Comparison of ENCODE assay signal across 8 cellular contexts in the genomic region with DNA sequence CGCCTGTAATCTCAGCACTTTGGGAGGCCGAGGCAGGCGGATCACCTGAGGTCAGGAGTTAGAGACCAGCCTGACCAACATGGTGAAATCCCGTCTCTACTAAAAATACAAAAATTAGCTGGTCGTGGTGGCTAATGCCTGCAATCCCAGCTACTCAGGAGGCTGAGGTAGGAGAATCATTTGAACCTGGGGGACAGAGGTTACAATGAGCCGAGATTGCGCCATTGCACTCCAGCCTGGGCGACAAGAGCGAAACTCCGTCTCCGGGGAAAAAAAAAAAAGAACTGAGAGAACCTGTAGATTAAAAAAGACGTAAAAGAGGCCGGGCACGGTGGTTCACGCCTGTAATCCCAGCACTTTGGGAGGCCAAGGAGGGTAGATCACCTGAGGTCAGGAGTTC. TPM values are rescaled to one million over a fixed set of nuclear protein-coding genes. Genes with fewer than 3 reads are reported as not detected.
DNase-seq lines count a peak whose midpoint lies in the region; ATAC-seq and TF ChIP-seq lines count a peak whose summit lies in the region.
"Not testable (repeated sequence)": the region's sequence is repeated elsewhere in the genome, so short reads cannot be mapped to it uniquely, and the experiment has no call there.

No MANE protein-coding gene starts in this region.

- WGBS in right lobe of liver (ENCODE audit: insufficient coverage, low coverage, low lambda C conversion rate, missing lambda C conversion rate) = 49% methylated on average over 14 of the region's 15 CpGs

- H3K4me1 ChIP-seq in right lobe of liver = peaks cover 0 to 29% (median 12%) of the 10 kb centered on the region in 4 donors

- intact Hi-C loops in CD14-positive monocyte (cut with micrococcal nuclease); dendritic cell treated with granulocyte-macrophage colony-stimulating factor and Interleukin-4, amounts not matched to agents 40 ng/mL and 50 ng/mL, for 4 days (cut with micrococcal nuclease); right lobe of liver (cut with DNase I); natural killer cell (cut with micrococcal nuclease): not testable (repeated sequence)

- not testable (repeated sequence) for H3K4me3 Mint-ChIP-seq in CD14-positive monocyte; T-helper 17 cell; activated T-cell treated with anti-CD3 and anti-CD28 coated beads, Interleukin-2, amount 50 U/mL, for 24 hours; dendritic cell treated with granulocyte-macrophage colony-stimulating factor and Interleukin-4, amounts not matched to agents 40 ng/mL and 50 ng/mL, for 4 days; stimulated activated memory B cell treated with anti-CD40 and anti-IgM and Interleukin-4, amounts not matched to agents 10 μg/mL and 1 μg/mL and 100 μg/mL, for 72 hours
- peak overlapping the region; percentile 42 for H3K4me3 Mint-ChIP-seq in natural killer cell

- not testable (repeated sequence) for H3K9me3 ChIP-seq in T-helper 17 cell (ENCODE audit: control insufficient read depth, low read length, poor library complexity, severe bottlenecking); right lobe of liver

- peak overlapping the region; percentile 81 to 90 (median 84) for H3K27ac Mint-ChIP-seq in CD14-positive monocyte
- peak overlapping the region; percentile 91 for H3K27ac Mint-ChIP-seq in T-helper 17 cell
- peak overlapping the region; percentile 77 for H3K27ac Mint-ChIP-seq in activated T-cell treated with anti-CD3 and anti-CD28 coated beads, Interleukin-2, amount 50 U/mL, for 24 hours
- H3K27ac Mint-ChIP-seq in activated naive CD4-positive, alpha-beta T cell treated with anti-CD3 and anti-CD28 coated beads, Interleukin-2, amount 50 U/mL, for 72 hours = peak overlapping the region; percentile 27 to 76
- H3K27ac Mint-ChIP-seq in dendritic cell treated with granulocyte-macrophage colony-stimulating factor and Interleukin-4, amounts not matched to agents 40 ng/mL and 50 ng/mL, for 4 days = peak overlapping the region; percentile 60
- peak overlapping the region; percentile 17 to 70 for H3K27ac Mint-ChIP-seq in natural killer cell
- peak overlapping the region; percentile 62 for H3K27ac Mint-ChIP-seq in stimulated activated memory B cell treated with anti-CD40 and anti-IgM and Interleukin-4, amounts not matched to agents 10 μg/mL and 1 μg/mL and 100 μg/mL, for 72 hours

- H3K9me3 Mint-ChIP-seq in CD14-positive monocyte; activated T-cell treated with anti-CD3 and anti-CD28 coated beads, Interleukin-2, amount 50 U/mL, for 24 hours; activated naive CD4-positive, alpha-beta T cell treated with anti-CD3 and anti-CD28 coated beads, Interleukin-2, amount 50 U/mL, for 72 hours; dendritic cell treated with granulocyte-macrophage colony-stimulating factor and Interleukin-4, amounts not matched to agents 40 ng/mL and 50 ng/mL, for 4 days; natural killer cell; stimulated activated memory B cell treated with anti-CD40 and anti-IgM and Interleukin-4, amounts not matched to agents 10 μg/mL and 1 μg/mL and 100 μg/mL, for 72 hours: not testable (repeated sequence)

- TF ChIP-seq CTCF in CD14-positive monocyte (IDR thresholded peaks at IDR 0.05); right lobe of liver (IDR thresholded peaks at IDR 0.05); natural killer cell (IDR thresholded peaks at IDR 0.05): not testable (repeated sequence)

- not testable (repeated sequence) for ATAC-seq in T-helper 17 cell; activated naive CD4-positive, alpha-beta T cell treated with anti-CD3 and anti-CD28 coated beads, Interleukin-2, amount 50 U/mL, for 72 hours; natural killer cell; stimulated activated memory B cell treated with anti-CD40 and anti-IgM and Interleukin-4, amounts not matched to agents 10 μg/mL and 1 μg/mL and 100 μg/mL, for 72 hours
- ATAC-seq in right lobe of liver = peak in 3 of 4 donors; percentile 20 to 63 (median 26)

- not testable (repeated sequence) for H3K27me3 Mint-ChIP-seq in CD14-positive monocyte (ENCODE audit: low read depth in 3 of 3); T-helper 17 cell; activated T-cell treated with anti-CD3 and anti-CD28 coated beads, Interleukin-2, amount 50 U/mL, for 24 hours; dendritic cell treated with granulocyte-macrophage colony-stimulating factor and Interleukin-4, amounts not matched to agents 40 ng/mL and 50 ng/mL, for 4 days; natural killer cell (ENCODE audit: low read depth in 2 of 2); stimulated activated memory B cell treated with anti-CD40 and anti-IgM and Interleukin-4, amounts not matched to agents 10 μg/mL and 1 μg/mL and 100 μg/mL, for 72 hours

- H3K4me1 Mint-ChIP-seq in CD14-positive monocyte (peaks cover 59% of the 10 kb centered on the region), T-helper 17 cell (peaks cover 51% of the 10 kb centered on the region), natural killer cell (peaks cover 61 to 64% of the 10 kb centered on the region in 2 donors)
- peaks cover 68% of the 10 kb centered on the region for H3K4me1 Mint-ChIP-seq in activated T-cell treated with anti-CD3 and anti-CD28 coated beads, Interleukin-2, amount 50 U/mL, for 24 hours (ENCODE audit: low read depth)
- peaks cover 69% of the 10 kb centered on the region for H3K4me1 Mint-ChIP-seq in dendritic cell treated with granulocyte-macrophage colony-stimulating factor and Interleukin-4, amounts not matched to agents 40 ng/mL and 50 ng/mL, for 4 days (ENCODE audit: low read depth)
- H3K4me1 Mint-ChIP-seq in stimulated activated memory B cell treated with anti-CD40 and anti-IgM and Interleukin-4, amounts not matched to agents 10 μg/mL and 1 μg/mL and 100 μg/mL, for 72 hours = peaks cover 75% of the 10 kb centered on the region

- DNase-seq in CD14-positive monocyte (ENCODE audit: low spot score); T-helper 17 cell; activated T-cell treated with anti-CD3 and anti-CD28 coated beads, Interleukin-2, amount 50 U/mL, for 24 hours; activated naive CD4-positive, alpha-beta T cell treated with anti-CD3 and anti-CD28 coated beads, Interleukin-2, amount 50 U/mL, for 72 hours (ENCODE audit: low spot score in 2 of 2); natural killer cell: not testable (repeated sequence)
- peak in 1 of 3 donors; percentile 44 for DNase-seq in right lobe of liver

- H3K36me3 ChIP-seq in right lobe of liver = not testable (repeated sequence)

- not testable (repeated sequence) for TF ChIP-seq POLR2A in right lobe of liver (IDR thresholded peaks at IDR 0.05)

- H3K27me3 ChIP-seq in right lobe of liver = not testable (repeated sequence)

- peaks cover 30 to 50% of the 10 kb centered on the region in 2 donors for H3K36me3 Mint-ChIP-seq in CD14-positive monocyte
- not testable (repeated sequence) for H3K36me3 Mint-ChIP-seq in T-helper 17 cell (ENCODE audit: low read depth); natural killer cell
- peaks cover 46% of the 10 kb centered on the region for H3K36me3 Mint-ChIP-seq in activated T-cell treated with anti-CD3 and anti-CD28 coated beads, Interleukin-2, amount 50 U/mL, for 24 hours (ENCODE audit: low read depth)
- peaks cover 0 to 20% of the 10 kb centered on the region in 2 donors for H3K36me3 Mint-ChIP-seq in activated naive CD4-positive, alpha-beta T cell treated with anti-CD3 and anti-CD28 coated beads, Interleukin-2, amount 50 U/mL, for 72 hours
- H3K36me3 Mint-ChIP-seq in dendritic cell treated with granulocyte-macrophage colony-stimulating factor and Interleukin-4, amounts not matched to agents 40 ng/mL and 50 ng/mL, for 4 days (ENCODE audit: low read depth) = peaks cover 54% of the 10 kb centered on the region
- H3K36me3 Mint-ChIP-seq in stimulated activated memory B cell treated with anti-CD40 and anti-IgM and Interleukin-4, amounts not matched to agents 10 μg/mL and 1 μg/mL and 100 μg/mL, for 72 hours = peaks cover 59% of the 10 kb centered on the region

- peak overlapping the region in 1 of 3 donors; percentile 14 for H3K27ac ChIP-seq in right lobe of liver

- not testable (repeated sequence) for H3K4me3 ChIP-seq in right lobe of liver

RNA-seq across cellular contexts. Expression of gene WASF2, which starts 21.6 kb away (rescaled TPM):
- polyA plus RNA-seq in CD14-positive monocyte = 10 to 100 TPM; 53.5 to 86.4 TPM
- 100 to 1,000 TPM; 124 to 144 TPM for total RNA-seq in T-helper 17 cell
- total RNA-seq in activated naive CD4-positive, alpha-beta T cell treated with anti-CD3 and anti-CD28 coated beads, Interleukin-2, amount 50 U/mL, for 72 hours = 100 to 1,000 TPM in 1 of 2 donors, 10 to 100 TPM in 1; 97.8 to 116 TPM
- 10 to 100 TPM; 18.4 to 38.1 (median 26.5) TPM for total RNA-seq in right lobe of liver
- 100 to 1,000 TPM; 137 to 153 (median 143) TPM for total RNA-seq in natural killer cell
